8 cellular contexts compared by ENCODE assay signal in genomic region chr5:139647406-139648204, GRCh38. TPM values are rescaled to one million over a fixed set of nuclear protein-coding genes. Genes with fewer than 3 reads are reported as not detected.
DNase-seq lines count a peak whose midpoint lies in the region; FAIRE-seq and TF ChIP-seq lines count a peak whose summit lies in the region.

No MANE protein-coding gene starts in this region.

- peaks cover 2% of the 10 kb centered on the region for H3K79me1 ChIP-seq in mesendoderm (ENCODE audit: low read length)

- no peak overlapping the region for H2BK15ac ChIP-seq in mesendoderm (replicated peaks; ENCODE audit: low read depth)

- peak overlapping the region; percentile 85 for H3K18ac ChIP-seq in mesendoderm (ENCODE audit: low read length)

- H3K27me3 ChIP-seq in brain microvascular endothelial cell (replicated peaks) (no peaks in the 10 kb centered on the region), mesendoderm (ENCODE audit: insufficient read depth, low read length, poor library complexity) (no peaks in the 10 kb centered on the region)

- peaks cover 36% of the 10 kb centered on the region for H3K4me1 Mint-ChIP-seq in activated naive CD4-positive, alpha-beta T cell treated with anti-CD3 and anti-CD28 coated beads, Interleukin-2, amount 10 ng/mL, durations not matched to agents 7 days and 5 days

- no peaks in the 10 kb centered on the region for H3K9me3 Mint-ChIP-seq in activated naive CD4-positive, alpha-beta T cell treated with anti-CD3 and anti-CD28 coated beads, Interleukin-2, amount 10 ng/mL, durations not matched to agents 7 days and 5 days

- H3K27ac ChIP-seq in brain microvascular endothelial cell (no peak overlapping the region), mesendoderm (ENCODE audit: low read depth, low read length) (peak overlapping the region; percentile 69), urinary bladder (ENCODE audit: low read depth) (no peak overlapping the region)

- WGBS in mesendoderm (ENCODE audit: extremely low coverage, insufficient coverage, low lambda C conversion rate) = no CpG with 5 or more reads among the region's 48 CpGs
- WGBS in urinary bladder = 19% methylated on average over 48 of the region's 48 CpGs

- peak overlapping the region; percentile 62 for H2BK120ac ChIP-seq in mesendoderm (ENCODE audit: low read depth, low read length)

- peak overlapping the region; percentile 83 for H3K9ac ChIP-seq in mesendoderm (ENCODE audit: low read length)

- FAIRE-seq in urothelium cell line (lab: Jason Lieb, UNC) = no peak

- peak overlapping the region; percentile 53 for H3K4me2 ChIP-seq in mesendoderm (ENCODE audit: low read length)

- peak overlapping the region; percentile 87 for H3K4ac ChIP-seq in mesendoderm (ENCODE audit: low read depth, low read length)

- no peak overlapping the region for H3K23ac ChIP-seq in mesendoderm (ENCODE audit: low read length)

- no peak overlapping the region for H4K8ac ChIP-seq in mesendoderm (ENCODE audit: low read depth, low read length)

- no peak overlapping the region for H3K27ac Mint-ChIP-seq in activated naive CD4-positive, alpha-beta T cell treated with anti-CD3 and anti-CD28 coated beads, Interleukin-2, amount 10 ng/mL, durations not matched to agents 7 days and 5 days

- H2AK5ac ChIP-seq in mesendoderm (ENCODE audit: low read length) = no peak overlapping the region

- in situ Hi-C loops in brain microvascular endothelial cell (cut with HindIII; ENCODE audit: low pct_ligation_motif_present, low sequenced_read_pairs) = loop anchor here (25.0 kb wide), 1 partner anchor 115 kb away; no protein-coding TSS in a partner anchor

- peak overlapping the region; percentile 87 for H3K4me3 ChIP-seq in brain microvascular endothelial cell (ENCODE audit: low read depth, low read length)
- H3K4me3 ChIP-seq in mesendoderm (ENCODE audit: low read length) = peak overlapping the region; percentile 33
- H3K4me3 ChIP-seq in urinary bladder (ENCODE audit: low read depth, low read length) = peak overlapping the region; percentile 77

- no peaks in the 10 kb centered on the region for H3K36me3 ChIP-seq in brain microvascular endothelial cell (replicated peaks)
- no peaks in the 10 kb centered on the region for H3K36me3 ChIP-seq in mesendoderm (ENCODE audit: control insufficient read depth, insufficient read depth, low read length)
- no peaks in the 10 kb centered on the region for H3K36me3 ChIP-seq in urinary bladder (ENCODE audit: insufficient read depth)

- CTCF ChIA-PET in activated naive CD4-positive, alpha-beta T cell treated with anti-CD3 and anti-CD28 coated beads, Interleukin-2, amount 10 ng/mL, durations not matched to agents 7 days and 5 days (lab: Charles Lee) = interaction anchor here (0.8 to 1.5 kb wide), 3 partner anchors 10 to 14 kb away, joined by 3 to 8 read pairs (median 3); no protein-coding TSS in a partner anchor

- H3K36me3 Mint-ChIP-seq in activated naive CD4-positive, alpha-beta T cell treated with anti-CD3 and anti-CD28 coated beads, Interleukin-2, amount 10 ng/mL, durations not matched to agents 7 days and 5 days = no peaks in the 10 kb centered on the region

- H3K4me1 ChIP-seq in mesendoderm (ENCODE audit: control insufficient read depth, low read depth, low read length) (peaks cover 20% of the 10 kb centered on the region), urinary bladder (ENCODE audit: insufficient read depth) (peaks cover 2% of the 10 kb centered on the region)

- H3K79me2 ChIP-seq in mesendoderm (ENCODE audit: control insufficient read depth, insufficient read depth, low read length) = peaks cover 38% of the 10 kb centered on the region

- H3K27me3 Mint-ChIP-seq in activated naive CD4-positive, alpha-beta T cell treated with anti-CD3 and anti-CD28 coated beads, Interleukin-2, amount 10 ng/mL, durations not matched to agents 7 days and 5 days = peaks cover 96% of the 10 kb centered on the region

- H2BK5ac ChIP-seq in mesendoderm (ENCODE audit: low read length) = peak overlapping the region; percentile 23

- H4K5ac ChIP-seq in mesendoderm (ENCODE audit: low read length) = no peak overlapping the region

- DNase-seq in activated naive CD4-positive, alpha-beta T cell treated with anti-CD3 and anti-CD28 coated beads, Interleukin-2, amount 10 ng/mL, durations not matched to agents 7 days and 5 days = no peak
- DNase-seq in activated naive CD4-positive, alpha-beta T cell treated with Interleukin-2 at 50 U/mL for 16 hours = no peak
- DNase-seq in brain microvascular endothelial cell (no peak), mesendoderm (peak; percentile 69), A172 (ENCODE audit: low spot score) (no peak), urothelium cell line (ENCODE audit: low spot score) (no peak), midbrain (lab: John Stamatoyannopoulos, UW) (no peak)

- no peak for TF ChIP-seq CTCF in brain microvascular endothelial cell (IDR thresholded peaks at IDR 0.05; ENCODE audit: low read depth, low read length, missing control alignments)

- H3K56ac ChIP-seq in mesendoderm (ENCODE audit: low read length) = peak overlapping the region; percentile 84

- peak overlapping the region; percentile 44 for H3K4me3 Mint-ChIP-seq in activated naive CD4-positive, alpha-beta T cell treated with anti-CD3 and anti-CD28 coated beads, Interleukin-2, amount 10 ng/mL, durations not matched to agents 7 days and 5 days

RNA-seq across cellular contexts. Expression of gene CXXC5, which starts 0.5 kb away (rescaled TPM):
- polyA plus RNA-seq in mesendoderm (2013, experiment 1 of 2) = 90.1 TPM
- 88.3 TPM for polyA plus RNA-seq in mesendoderm (2013, experiment 2 of 2)
- total RNA-seq in urinary bladder = 28.0 TPM
- polyA plus RNA-seq in urinary bladder = 28.2 TPM
- 162 and 189 TPM in 2 replicates for total RNA-seq in A172 (2014; rRNA removed; shearing (Covaris generic))

Comparison
In these comparisons a context has a peak if more than half of its experiments do, and no peak if none do; other contexts are left out.
1. H3K4me3 ChIP-seq: peak in every context shown above with its lines; median percentile 87 in brain microvascular endothelial cell; 77 in urinary bladder; 33 in mesendoderm.